Comparison of ENCODE assay signal across 1 cellular context in genomic region chr14:102187583-102188001, GRCh38.
TF ChIP-seq lines count a peak whose summit lies in the region.

No MANE protein-coding gene starts in this region.

TF ChIP-seq in GM23338, 12 proteins besides CTCF, POLR2A, EP300 and RAD21 (continued from another document):
- TF ChIP-seq, protein P1, sequence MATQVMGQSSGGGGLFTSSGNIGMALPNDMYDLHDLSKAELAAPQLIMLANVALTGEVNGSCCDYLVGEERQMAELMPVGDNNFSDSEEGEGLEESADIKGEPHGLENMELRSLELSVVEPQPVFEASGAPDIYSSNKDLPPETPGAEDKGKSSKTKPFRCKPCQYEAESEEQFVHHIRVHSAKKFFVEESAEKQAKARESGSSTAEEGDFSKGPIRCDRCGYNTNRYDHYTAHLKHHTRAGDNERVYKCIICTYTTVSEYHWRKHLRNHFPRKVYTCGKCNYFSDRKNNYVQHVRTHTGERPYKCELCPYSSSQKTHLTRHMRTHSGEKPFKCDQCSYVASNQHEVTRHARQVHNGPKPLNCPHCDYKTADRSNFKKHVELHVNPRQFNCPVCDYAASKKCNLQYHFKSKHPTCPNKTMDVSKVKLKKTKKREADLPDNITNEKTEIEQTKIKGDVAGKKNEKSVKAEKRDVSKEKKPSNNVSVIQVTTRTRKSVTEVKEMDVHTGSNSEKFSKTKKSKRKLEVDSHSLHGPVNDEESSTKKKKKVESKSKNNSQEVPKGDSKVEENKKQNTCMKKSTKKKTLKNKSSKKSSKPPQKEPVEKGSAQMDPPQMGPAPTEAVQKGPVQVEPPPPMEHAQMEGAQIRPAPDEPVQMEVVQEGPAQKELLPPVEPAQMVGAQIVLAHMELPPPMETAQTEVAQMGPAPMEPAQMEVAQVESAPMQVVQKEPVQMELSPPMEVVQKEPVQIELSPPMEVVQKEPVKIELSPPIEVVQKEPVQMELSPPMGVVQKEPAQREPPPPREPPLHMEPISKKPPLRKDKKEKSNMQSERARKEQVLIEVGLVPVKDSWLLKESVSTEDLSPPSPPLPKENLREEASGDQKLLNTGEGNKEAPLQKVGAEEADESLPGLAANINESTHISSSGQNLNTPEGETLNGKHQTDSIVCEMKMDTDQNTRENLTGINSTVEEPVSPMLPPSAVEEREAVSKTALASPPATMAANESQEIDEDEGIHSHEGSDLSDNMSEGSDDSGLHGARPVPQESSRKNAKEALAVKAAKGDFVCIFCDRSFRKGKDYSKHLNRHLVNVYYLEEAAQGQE (IDR thresholded peaks at IDR 0.05; ENCODE audit: unreplicated experiment): no peak
- TF ChIP-seq NANOG (IDR thresholded peaks at IDR 0.05; ENCODE audit: borderline replicate concordance): no peak
- no peak for TF ChIP-seq CREB1 (CRISPR knock-in tag; IDR thresholded peaks at IDR 0.05; ENCODE audit: low read depth)
- TF ChIP-seq ETS1 (IDR thresholded peaks at IDR 0.05): no peak
- TF ChIP-seq EZH2 (IDR thresholded peaks at IDR 0.05; ENCODE audit: low read depth, unreplicated experiment): no peak
- TF ChIP-seq STAT1 (IDR thresholded peaks at IDR 0.05; ENCODE audit: unreplicated experiment): no peak
TF ChIP-seq in GM23338: peak in this region for 0.
